Comparison of ENCODE assay signal across 25 cellular contexts in the genomic region with DNA sequence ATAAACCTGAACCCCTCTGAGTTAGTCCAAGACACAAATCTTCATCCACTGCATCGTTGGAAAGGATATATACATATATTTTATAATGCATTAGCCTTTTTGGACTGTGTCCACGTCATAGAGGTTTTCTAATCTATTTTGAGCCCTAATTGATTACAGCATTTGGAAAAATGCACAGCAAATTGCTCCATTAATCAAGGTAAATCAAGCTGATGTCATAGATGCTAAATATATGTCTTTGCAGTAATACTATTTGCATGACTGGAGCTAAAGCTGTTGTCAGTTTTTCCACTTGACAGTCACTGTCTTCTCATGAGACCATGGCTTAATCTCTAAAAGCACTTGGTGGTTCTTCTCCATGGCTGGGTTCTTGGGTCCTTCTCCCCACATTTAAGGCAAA.
"Had no signal": no experiment of that assay in that cellular context is flagged by ENCODE, and none has a peak within 500 bp of the region (broad histone marks: within the 10 kb centered on the region; RNA-seq: fewer than 3 reads in every experiment).

No MANE protein-coding gene starts in this region.

- H3K27me3 ChIP-seq: brain microvascular endothelial cell, cardiac muscle cell, Peyer's patch had no signal

- H3K4me1 ChIP-seq: Peyer's patch had no signal

- ATAC-seq: activated CD8-positive, alpha-beta T cell treated with anti-CD3 and anti-CD28 coated beads for 36 hours; activated T-cell treated with anti-CD3 and anti-CD28 coated beads, Interleukin-2, amount 50 U/mL, for 72 hours; activated T-helper 17 cell treated with anti-CD3 and anti-CD28 coated beads, Interleukin-2, amount 50 U/mL, for 72 hours; PC-3 had no signal

- H3K4me3 ChIP-seq: cardiac muscle cell, Peyer's patch had no signal

- DNase-seq: activated CD4-positive, alpha-beta T cell treated with anti-CD3 and anti-CD28 coated beads, Interleukin-2, amount 10 ng/mL, durations not matched to agents 24 days and 14 days; activated CD4-positive, alpha-beta T cell treated with anti-CD3 and anti-CD28 coated beads, Interleukin-2, amount 50 U/mL, for 4 hours; activated CD8-positive, alpha-beta T cell treated with anti-CD3 and anti-CD28 coated beads for 36 hours; activated effector memory CD4-positive, alpha-beta T cell treated with anti-CD3 and anti-CD28 coated beads, Interleukin-2, amount 50 U/mL, for 16 hours; activated naive CD4-positive, alpha-beta T cell; activated naive CD4-positive, alpha-beta T cell treated with anti-CD3 and anti-CD28 coated beads, Interleukin-2, amount 50 U/mL, for 16 hours; activated naive CD8-positive, alpha-beta T cell treated with anti-CD3 and anti-CD28 coated beads for 36 hours; activated T-cell treated with anti-CD3 and anti-CD28 coated beads, Interleukin-2, amount 50 U/mL, for 1 hour; activated T-cell treated with anti-CD3 and anti-CD28 coated beads, Interleukin-2, amount 50 U/mL, for 72 hours; amniotic stem cell; aorta; brain microvascular endothelial cell; NCI-H1105; NCI-H1417 treated with DMSO at 0.1 percent for 48 hours; NCI-H2029; NCI-H345; NCI-H526; NCI-H748 treated with DMSO at 0.1 percent for 48 hours; NK-92 treated with Interleukin-12 subunit alpha and Interleukin-12 subunit beta, amount 100 ng/mL, for 24 hours; PC-3; Peyer's patch; RPMI8226; SIG-M5 had no signal

- H3K27ac ChIP-seq: brain microvascular endothelial cell, cardiac muscle cell, Peyer's patch had no signal

- H3K36me3 ChIP-seq: brain microvascular endothelial cell, cardiac muscle cell, Peyer's patch had no signal

- H3K9me3 ChIP-seq: Peyer's patch had no signal
